In the genomic region with DNA sequence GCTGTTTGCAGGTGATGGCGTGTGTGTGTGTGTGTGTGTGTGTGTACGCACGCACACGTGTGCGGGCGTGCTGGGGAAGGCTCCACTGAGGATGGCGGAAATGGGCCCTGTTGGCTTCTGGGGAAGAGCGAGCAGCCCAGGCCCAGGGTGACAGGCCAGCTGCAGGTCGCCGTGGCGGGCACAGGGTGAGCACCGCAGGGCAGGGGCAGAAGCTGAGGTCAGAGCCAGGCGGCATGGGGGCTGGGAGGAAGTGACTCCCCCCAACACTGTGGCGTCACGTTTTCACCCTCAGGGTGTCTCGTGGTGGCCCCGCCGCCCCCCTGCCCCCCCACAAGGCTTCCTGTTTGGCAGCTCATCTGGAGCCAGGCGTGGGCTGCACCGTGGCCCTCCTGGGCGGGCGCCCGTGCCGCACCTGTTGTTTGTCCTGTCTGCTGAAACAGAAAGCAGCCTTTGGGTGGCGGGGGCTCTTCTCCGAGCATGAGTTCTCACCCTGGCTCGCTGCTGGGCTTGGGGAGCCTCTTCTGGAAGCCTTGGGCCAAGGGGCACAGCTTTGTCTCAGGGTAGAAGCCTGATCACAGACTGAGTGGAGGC, we compare ENCODE assay signal across 9 cellular contexts. TPM values are rescaled to one million over a fixed set of nuclear protein-coding genes. Genes with fewer than 3 reads are reported as not detected.
DNase-seq lines count a peak whose midpoint lies in the region; ATAC-seq and TF ChIP-seq lines count a peak whose summit lies in the region.
"Had no signal": no experiment of that assay in that cellular context is flagged by ENCODE, and none has a peak within 500 bp of the region (broad histone marks: within the 10 kb centered on the region; RNA-seq: fewer than 3 reads in every experiment).

No MANE protein-coding gene starts in this region.

- peak overlapping the region; percentile 36 to 96 (median 52) for H3K27ac Mint-ChIP-seq in brain

- no peak for TF ChIP-seq CTCF in brain (conservative IDR thresholded peaks at IDR 0.05)
- no peak for TF ChIP-seq CTCF in osteoblast (IDR thresholded peaks at IDR 0.05; ENCODE audit: extremely low read depth, low read depth, low read length)
- no peak for TF ChIP-seq CTCF in tibial artery (IDR thresholded peaks at IDR 0.05)

- peaks cover 40% of the 10 kb centered on the region for H3K36me3 Mint-ChIP-seq in brain

- DNase-seq in T-helper 1 cell (peak; percentile 83 to 92 (median 87)), osteoblast (ENCODE audit: insufficient read length, low spot score, missing footprints) (peak; percentile 66), tibial artery (no peak), AML-193 (lab: John Stamatoyannopoulos, UW) (no peak), DMS 273 (lab: John Stamatoyannopoulos, UW; ENCODE audit: unreplicated experiment) (no peak)

- H3K36me3 ChIP-seq in osteoblast (ENCODE audit: insufficient read depth, low read length) = no peaks in the 10 kb centered on the region
- H3K36me3 ChIP-seq in tibial artery = peaks cover 0 to 53% (median 37%) of the 10 kb centered on the region in 3 donors

- H3K27ac ChIP-seq in osteoblast (ENCODE audit: low read depth, low read length) (no peak overlapping the region), tibial artery (peak overlapping the region; percentile 50 to 61)
- H3K27ac ChIP-seq: SJSA1 had no signal

- H3K9me3 Mint-ChIP-seq in brain = peaks cover 0 to 4% (median 0%) of the 10 kb centered on the region in 5 experiments

- peaks cover 48% of the 10 kb centered on the region for H3K4me1 Mint-ChIP-seq in brain

- intact Hi-C loops in tibial artery (cut with DNase I; ENCODE audit: low total_unique reads) = no loop called here

- H3K9me3 ChIP-seq in osteoblast (ENCODE audit: low read depth, low read length) (no peaks in the 10 kb centered on the region), tibial artery (no peaks in the 10 kb centered on the region)
- H3K9me3 ChIP-seq: SJSA1 had no signal

- no peak overlapping the region for H3K4me3 Mint-ChIP-seq in brain

- H3K4me3 ChIP-seq in osteoblast (ENCODE audit: insufficient read depth, low read length) = no peak overlapping the region
- H3K4me3 ChIP-seq in tibial artery = no peak overlapping the region
- H3K4me3 ChIP-seq: SJSA1 had no signal

- H2AFZ ChIP-seq in osteoblast (ENCODE audit: low read length) = no peak overlapping the region

- H3K4me1 ChIP-seq in osteoblast (ENCODE audit: insufficient read depth, low read length) = no peaks in the 10 kb centered on the region
- peaks cover 0 to 71% (median 51%) of the 10 kb centered on the region in 4 donors for H3K4me1 ChIP-seq in tibial artery

- no peaks in the 10 kb centered on the region for H3K79me2 ChIP-seq in osteoblast (ENCODE audit: insufficient read depth, low read length)

- H3K4me2 ChIP-seq in osteoblast (ENCODE audit: insufficient read depth, low read length) = no peak overlapping the region

- no peaks in the 10 kb centered on the region for H3K27me3 ChIP-seq in osteoblast (ENCODE audit: insufficient read depth, low read length)
- H3K27me3 ChIP-seq in tibial artery = no peaks in the 10 kb centered on the region
- H3K27me3 ChIP-seq: SJSA1 had no signal

- ATAC-seq in GM19035 (IDR thresholded peaks at IDR 0.05; ENCODE audit: unreplicated experiment) = peak; percentile 59
- peak; percentile 39 for ATAC-seq in HG03095 (IDR thresholded peaks at IDR 0.05; ENCODE audit: unreplicated experiment)

- H3K27me3 Mint-ChIP-seq in brain = peaks cover 3% of the 10 kb centered on the region

- no peaks in the 10 kb centered on the region for H4K20me1 ChIP-seq in osteoblast (ENCODE audit: insufficient read depth, low read length)

RNA-seq across cellular contexts. Expression of a gene that starts 7.1 kb away (rescaled TPM):
- 74.8 TPM for polyA plus RNA-seq in brain (ENCODE audit: insufficient read depth, low read depth, low replicate concordance)
- total RNA-seq in osteoblast = 2.1 and 2.9 TPM in 2 replicates

RNA-seq across cellular contexts. Expression of a gene that starts 47.3 kb away (rescaled TPM):
- polyA plus RNA-seq in brain (ENCODE audit: insufficient read depth, low read depth, low replicate concordance) = 65.4 TPM
- total RNA-seq in osteoblast = 22.7 and 24.6 TPM in 2 replicates

Comparison
In these comparisons a context has a peak if more than half of its experiments do, and no peak if none do; other contexts are left out.
1. DNase-seq: peak in T-helper 1 cell (5 of 5) and osteoblast (single experiment); none in tibial artery (0 of 2), AML-193 (0 of 2) and DMS 273 (single experiment).